Comparison of ENCODE assay signal across 20 cellular contexts in the genomic region with DNA sequence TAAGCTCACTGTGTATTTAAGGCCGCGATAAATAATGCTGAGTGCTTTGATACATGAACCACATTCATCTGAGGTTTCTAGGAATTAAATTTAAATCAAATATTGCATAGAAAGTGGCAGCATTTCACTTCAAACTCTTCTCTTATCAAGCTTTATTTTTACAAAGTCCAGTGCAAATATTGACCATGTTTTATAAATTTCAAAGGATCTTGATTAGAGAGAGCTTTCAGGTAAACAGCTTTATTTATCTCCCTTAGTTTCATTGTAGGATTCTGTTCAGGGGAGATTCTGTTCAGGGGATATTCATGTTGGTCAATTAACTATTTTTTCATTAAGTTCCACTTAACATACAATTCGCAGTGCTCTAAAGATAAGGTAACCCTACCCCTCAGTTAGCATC.
DNase-seq lines count a peak whose midpoint lies in the region; ATAC-seq and TF ChIP-seq lines count a peak whose summit lies in the region.
"Had no signal": no experiment of that assay in that cellular context is flagged by ENCODE, and none has a peak within 500 bp of the region (broad histone marks: within the 10 kb centered on the region; RNA-seq: fewer than 3 reads in every experiment).

No MANE protein-coding gene starts in this region.

- H4K20me1 ChIP-seq in BLaER1 (no peaks in the 10 kb centered on the region), neural progenitor cell (ENCODE audit: low read depth) (no peaks in the 10 kb centered on the region)

- peaks cover 41% of the 10 kb centered on the region for H3K9me3 ChIP-seq in BLaER1
- H3K9me3 ChIP-seq in neural progenitor cell (ENCODE audit: low read depth), result no peaks in the 10 kb centered on the region
- H3K9me3 ChIP-seq: A549 had no signal

- H3K27ac ChIP-seq in BLaER1, result peak overlapping the region; percentile 56; the same call in 1 of the 2 replicates
- H3K27ac ChIP-seq in neural progenitor cell, result no peak overlapping the region
- H3K27ac ChIP-seq: 22Rv1, A549 had no signal

- H3K9me3 Mint-ChIP-seq in neural progenitor cell, result no peaks in the 10 kb centered on the region
- H3K9me3 Mint-ChIP-seq in activated naive CD8-positive, alpha-beta T cell treated with anti-CD3 and anti-CD28 coated beads for 36 hours, result no peaks in the 10 kb centered on the region

- H3F3A ChIP-seq in neural progenitor cell (ENCODE audit: low read depth), result no peaks in the 10 kb centered on the region

- H3K9ac ChIP-seq in BLaER1 (no peak overlapping the region), neural progenitor cell (no peak overlapping the region)

- in situ Hi-C loops in G401 (cut with HindIII; ENCODE audit: low sequenced_read_pairs), result no loop called here

- H3K27me3 ChIP-seq in BLaER1, result no peaks in the 10 kb centered on the region
- H3K27me3 ChIP-seq in neural progenitor cell, result no peaks in the 10 kb centered on the region

- TF ChIP-seq CTCF in neural progenitor cell (IDR thresholded peaks at IDR 0.05), result no peak

- H3K4me1 Mint-ChIP-seq in neural progenitor cell, result no peaks in the 10 kb centered on the region
- H3K4me1 Mint-ChIP-seq in activated naive CD8-positive, alpha-beta T cell treated with anti-CD3 and anti-CD28 coated beads for 36 hours, result no peaks in the 10 kb centered on the region
- H3K4me1 Mint-ChIP-seq: CD14-positive monocyte; CD4-positive, alpha-beta memory T cell; IgD-negative memory B cell had no signal

- peak; percentile 78 for DNase-seq in DMS153 (lab: John Stamatoyannopoulos, UW)
- no peak for DNase-seq in DMS153 treated with DMSO at 0.1 percent for 48 hours (lab: John Stamatoyannopoulos, UW; ENCODE audit: unreplicated experiment)
- peak; percentile 64 for DNase-seq in NCI-H774 (lab: John Stamatoyannopoulos, UW)
- no peak for DNase-seq in neural progenitor cell (ENCODE audit: low spot score)
- DNase-seq in activated naive CD8-positive, alpha-beta T cell treated with anti-CD3 and anti-CD28 coated beads for 36 hours, result no peak
- no peak for DNase-seq in G401 (ENCODE audit: low spot score)
- DNase-seq: AML-193; CD4-positive, alpha-beta memory T cell; DMS53; DND-41; EL; GOT3; HCEC 1CT; KBM-7 had no signal

- H3K4me1 ChIP-seq in BLaER1 (peaks cover 75% of the 10 kb centered on the region), neural progenitor cell (peaks cover 9% of the 10 kb centered on the region)
- H3K4me1 ChIP-seq: A549 had no signal

- H3K27ac Mint-ChIP-seq in neural progenitor cell, result no peak overlapping the region
- H3K27ac Mint-ChIP-seq in activated naive CD8-positive, alpha-beta T cell treated with anti-CD3 and anti-CD28 coated beads for 36 hours, result no peak overlapping the region
- H3K27ac Mint-ChIP-seq: CD14-positive monocyte; CD4-positive, alpha-beta memory T cell; IgD-negative memory B cell had no signal

- no peak overlapping the region for H3K4me3 Mint-ChIP-seq in neural progenitor cell
- H3K4me3 Mint-ChIP-seq in activated naive CD8-positive, alpha-beta T cell treated with anti-CD3 and anti-CD28 coated beads for 36 hours, result no peak overlapping the region
- H3K4me3 Mint-ChIP-seq: CD14-positive monocyte; CD4-positive, alpha-beta memory T cell; IgD-negative memory B cell had no signal

- H3K4me3 ChIP-seq in BLaER1, result no peak overlapping the region
- H3K4me3 ChIP-seq in neural progenitor cell, result no peak overlapping the region
- H3K4me3 ChIP-seq: A549 had no signal

- H3K36me3 Mint-ChIP-seq in neural progenitor cell, result no peaks in the 10 kb centered on the region
- no peaks in the 10 kb centered on the region for H3K36me3 Mint-ChIP-seq in activated naive CD8-positive, alpha-beta T cell treated with anti-CD3 and anti-CD28 coated beads for 36 hours
- H3K36me3 Mint-ChIP-seq: CD14-positive monocyte; CD4-positive, alpha-beta memory T cell had no signal

- H3K79me2 ChIP-seq in neural progenitor cell (ENCODE audit: low read depth), result no peaks in the 10 kb centered on the region

- H3K4me2 ChIP-seq in BLaER1, result peak overlapping the region; percentile 21; the same call in 1 of the 2 replicates
- H3K4me2 ChIP-seq in neural progenitor cell, result peak overlapping the region; percentile 19
- H3K4me2 ChIP-seq: A549 had no signal

- H2AFZ ChIP-seq in neural progenitor cell (replicated peaks), result peak overlapping the region; percentile 97

- H3K36me3 ChIP-seq in BLaER1 (peaks cover 37% of the 10 kb centered on the region), neural progenitor cell (no peaks in the 10 kb centered on the region)

- ATAC-seq in HG03175 (IDR thresholded peaks at IDR 0.05; ENCODE audit: unreplicated experiment), result no peak
- ATAC-seq: A549 had no signal

- H3K27me3 Mint-ChIP-seq in neural progenitor cell (ENCODE audit: insufficient read depth, low read depth), result no peaks in the 10 kb centered on the region
- H3K27me3 Mint-ChIP-seq in activated naive CD8-positive, alpha-beta T cell treated with anti-CD3 and anti-CD28 coated beads for 36 hours, result peaks cover 11% of the 10 kb centered on the region
- H3K27me3 Mint-ChIP-seq: IgD-negative memory B cell had no signal

Comparison
In these comparisons a context has a peak if more than half of its experiments do, and no peak if none do; other contexts are left out.
1. DNase-seq: peak in DMS153 (single experiment) and NCI-H774 (single experiment); none in DMS153 treated with DMSO at 0.1 percent for 48 hours (single experiment), neural progenitor cell (single experiment), activated naive CD8-positive, alpha-beta T cell treated with anti-CD3 and anti-CD28 coated beads for 36 hours (single experiment) and G401 (single experiment).